ENCODE assay signal across 1 cellular context in genomic region chr9:109319072-109319630, GRCh38.
TF ChIP-seq lines count a peak whose summit lies in the region.

No MANE protein-coding gene starts in this region.

TF ChIP-seq in A549, 52 proteins besides CTCF, POLR2A, EP300 and RAD21 (continued from another document):
- no peak for TF ChIP-seq REST (IDR thresholded peaks at IDR 0.05)
- TF ChIP-seq MAFK (IDR thresholded peaks at IDR 0.05; ENCODE audit: partially characterized antibody): no peak
- TF ChIP-seq HOXB5 (CRISPR knock-in tag; IDR thresholded peaks at IDR 0.05): no peak
- TF ChIP-seq PHF8 (IDR thresholded peaks at IDR 0.05; ENCODE audit: borderline replicate concordance, low read depth): no peak
